8 cellular contexts compared by ENCODE assay signal in the genomic region with DNA sequence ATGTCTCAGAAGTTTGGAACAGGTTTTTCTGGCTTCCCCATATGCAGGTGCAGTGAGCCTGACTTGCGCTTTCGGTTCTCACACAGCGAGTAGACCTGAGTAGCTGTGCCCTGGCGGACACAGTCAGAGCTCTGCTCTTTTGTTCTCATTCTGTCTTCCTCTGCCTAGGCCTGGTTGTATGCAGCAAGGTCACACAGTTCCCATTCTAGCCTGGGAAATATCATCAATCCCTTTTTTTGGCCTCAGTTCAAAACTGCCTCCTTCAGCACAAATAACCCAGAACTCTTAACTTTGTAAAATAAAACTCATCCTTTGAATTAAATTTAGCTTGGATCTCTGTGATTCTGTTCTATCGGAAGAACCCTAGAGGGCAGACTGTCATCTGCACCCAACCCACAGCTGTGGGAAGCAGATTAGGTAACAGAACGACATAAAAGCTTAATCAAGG.
A peak's percentile ranks its signal among the peaks of the same experiment; 100 is the strongest.
DNase-seq lines count a peak whose midpoint lies in the region; ATAC-seq and TF ChIP-seq lines count a peak whose summit lies in the region.

No MANE protein-coding gene starts in this region.

- no peaks in the 10 kb centered on the region for H3K4me1 Mint-ChIP-seq in effector memory CD8-positive, alpha-beta T cell (ENCODE audit: low read depth in 2 of 2)
- H3K4me1 Mint-ChIP-seq in nephron, result peaks cover 7% of the 10 kb centered on the region

- no peaks in the 10 kb centered on the region for H3K9me3 Mint-ChIP-seq in effector memory CD8-positive, alpha-beta T cell
- no peaks in the 10 kb centered on the region for H3K9me3 Mint-ChIP-seq in nephron

- TF ChIP-seq CTCF in 22Rv1 (IDR thresholded peaks at IDR 0.05) (peak; percentile 74), nephron (IDR thresholded peaks at IDR 0.05; ENCODE audit: unreplicated experiment in 3 of 3) (peak; percentile 21 to 29 (median 25))

- H3K36me3 Mint-ChIP-seq in effector memory CD8-positive, alpha-beta T cell (ENCODE audit: insufficient read depth), result no peaks in the 10 kb centered on the region
- no peaks in the 10 kb centered on the region for H3K36me3 Mint-ChIP-seq in nephron (ENCODE audit: low read depth)

- peak overlapping the region in 1 of 2 donors; percentile 36 for H3K4me3 Mint-ChIP-seq in effector memory CD8-positive, alpha-beta T cell
- H3K4me3 Mint-ChIP-seq in nephron, result no peak overlapping the region

- peak; percentile 95 for DNase-seq in NCI-H510A treated with DMSO at 0.1 percent for 48 hours (lab: John Stamatoyannopoulos, UW)
- DNase-seq in effector memory CD8-positive, alpha-beta T cell, result no peak
- DNase-seq in GOT3 (lab: John Stamatoyannopoulos, UW), result no peak
- no peak for DNase-seq in stimulated activated naive CD4-positive, alpha-beta T cell treated with Interleukin-2 at 50 U/mL for 16 hours (lab: John Stamatoyannopoulos, UW)

- H3K27ac ChIP-seq in 22Rv1, result peak overlapping the region; percentile 33; the same call in 1 of the 2 replicates

- ATAC-seq in GM18502 (IDR thresholded peaks at IDR 0.05; ENCODE audit: poor library complexity, unreplicated experiment) (peak; percentile 100), HG02870 (IDR thresholded peaks at IDR 0.05; ENCODE audit: unreplicated experiment) (peak; percentile 100)
- peak; percentile 64 for ATAC-seq in effector memory CD8-positive, alpha-beta T cell (replicated peaks)

- H3K27ac Mint-ChIP-seq in effector memory CD8-positive, alpha-beta T cell, result no peak overlapping the region
- H3K27ac Mint-ChIP-seq in nephron, result peak overlapping the region in 2 of 3 experiments; percentile 39

- peaks cover 15 to 27% of the 10 kb centered on the region in 2 donors for H3K27me3 Mint-ChIP-seq in effector memory CD8-positive, alpha-beta T cell
- H3K27me3 Mint-ChIP-seq in nephron (ENCODE audit: low read depth), result no peaks in the 10 kb centered on the region

Comparison
In these comparisons a context has a peak if more than half of its experiments do, and no peak if none do; other contexts are left out.
1. H3K27ac Mint-ChIP-seq: peak in nephron (2 of 3); none in effector memory CD8-positive, alpha-beta T cell (0 of 2).
2. Peak in every context shown above with its lines, with median percentiles within 50 percentile points of each other: ATAC-seq.